ENCODE assay signal across 9 cellular contexts in genomic region chr3:125052671-125053303, GRCh38. TPM values are rescaled to one million over a fixed set of nuclear protein-coding genes. Genes with fewer than 3 reads are reported as not detected.
DNase-seq lines count a peak whose midpoint lies in the region; ATAC-seq and TF ChIP-seq lines count a peak whose summit lies in the region.
"Had no signal": no experiment of that assay in that cellular context is flagged by ENCODE, and none has a peak within 500 bp of the region (broad histone marks: within the 10 kb centered on the region; RNA-seq: fewer than 3 reads in every experiment).

No MANE protein-coding gene starts in this region.

- peaks cover 11% of the 10 kb centered on the region; the same call in 1 of the 2 replicates for H3K36me3 ChIP-seq in BJ (ENCODE audit: control insufficient read depth, insufficient read depth, low read length)
- H3K36me3 ChIP-seq in HEK293 (ENCODE audit: control insufficient read depth in 2 of 2, insufficient read depth in 1 of 2, low read length in 2 of 2), result peaks cover 0 to 13% of the 10 kb centered on the region in 2 experiments; a peak in 1 of 3 replicates
- H3K36me3 ChIP-seq in lower lobe of right lung, result peaks cover 7% of the 10 kb centered on the region
- H3K36me3 ChIP-seq in upper lobe of right lung, result peaks cover 13% of the 10 kb centered on the region

- H3K9me3 ChIP-seq in HEK293 (ENCODE audit: control insufficient read depth, insufficient read depth, low read depth, low read length) (no peaks in the 10 kb centered on the region), lower lobe of right lung (no peaks in the 10 kb centered on the region), upper lobe of right lung (no peaks in the 10 kb centered on the region)

- H3K4me3 ChIP-seq in BJ (ENCODE audit: low read depth, low read length), result peak overlapping the region; percentile 80
- H3K4me3 ChIP-seq in HEK293 (ENCODE audit: low read depth, low read length), result no peak overlapping the region
- H3K4me3 ChIP-seq in lower lobe of right lung, result peak overlapping the region; percentile 82
- peak overlapping the region; percentile 84 for H3K4me3 ChIP-seq in upper lobe of right lung

- POLR2A ChIA-PET in BJ (lab: Charles Lee) (interaction anchor here (0.7 to 1.3 kb wide), 2 partner anchors 59 to 73 kb away, joined by 3 to 4 read pairs; no protein-coding TSS in a partner anchor), HEK293 (lab: Yijun Ruan, JAX) (interaction anchor here (1.1 kb wide), 1 partner anchor 10 kb away, joined by 4 read pairs; no protein-coding TSS in a partner anchor)

- H3K4me1 ChIP-seq in HEK293 (ENCODE audit: control insufficient read depth, insufficient read depth, low read length), result peaks cover 16% of the 10 kb centered on the region
- peaks cover 79% of the 10 kb centered on the region for H3K4me1 ChIP-seq in lower lobe of right lung
- peaks cover 68% of the 10 kb centered on the region for H3K4me1 ChIP-seq in upper lobe of right lung

- H3K27me3 ChIP-seq in BJ (ENCODE audit: control insufficient read depth, insufficient read depth, low read length) (no peaks in the 10 kb centered on the region), lower lobe of right lung (ENCODE audit: low read depth) (no peaks in the 10 kb centered on the region), upper lobe of right lung (no peaks in the 10 kb centered on the region)

- peak overlapping the region; percentile 10; the same call in 1 of the 2 replicates for H3K27ac ChIP-seq in HEK293 (ENCODE audit: extremely low read depth, low read depth, low read length)
- peak overlapping the region; percentile 76 for H3K27ac ChIP-seq in angular gyrus (ENCODE audit: low read depth, low read length)
- peak overlapping the region; percentile 88 for H3K27ac ChIP-seq in lower lobe of right lung
- peak overlapping the region; percentile 89 for H3K27ac ChIP-seq in upper lobe of right lung
- H3K27ac ChIP-seq: KMS-11 had no signal

- DNase-seq in BJ (ENCODE audit: low read depth) (peak; percentile 71), lower lobe of right lung (no peak), upper lobe of right lung (no peak), HUDEP-2 (lab: John Stamatoyannopoulos, UW; ENCODE audit: unreplicated experiment in 76 of 76) (no peak), NOMO-1 treated with DMSO at 0.1 percent for 48 hours (lab: John Stamatoyannopoulos, UW; ENCODE audit: unreplicated experiment) (no peak)

- CTCF ChIA-PET in BJ (lab: Yijun Ruan, JAX) (interaction anchor here (1.0 to 1.2 kb wide), 3 partner anchors 13 to 142 kb away, joined by 3 read pairs; no protein-coding TSS in a partner anchor), HEK293 (lab: Yijun Ruan, JAX) (no interaction called here)

- TF ChIP-seq CTCF in BJ (IDR thresholded peaks at IDR 0.05; ENCODE audit: insufficient read depth, low read depth, low read length), result no peak
- no peak for TF ChIP-seq CTCF in HEK293 (tag by site-specific recombination; IDR thresholded peaks at IDR 0.05)
- TF ChIP-seq CTCF in lower lobe of right lung (IDR thresholded peaks at IDR 0.05), result no peak
- TF ChIP-seq CTCF in upper lobe of right lung (IDR thresholded peaks at IDR 0.05), result no peak

- ATAC-seq in lower lobe of right lung, result no peak
- ATAC-seq in upper lobe of right lung, result no peak
- no peak for ATAC-seq in GM21717 (IDR thresholded peaks at IDR 0.05; ENCODE audit: unreplicated experiment)

- intact Hi-C loops in lower lobe of right lung (cut with DNase I), result no loop called here
- intact Hi-C loops in upper lobe of right lung (cut with DNase I), result loop anchor here (10.0 kb wide), 1 partner anchor 92 kb away; no protein-coding TSS in a partner anchor

TF ChIP-seq in HEK293, 187 proteins besides CTCF, POLR2A, EP300 and RAD21 (continues in another document):
- peak; percentile 85 for TF ChIP-seq ZNF341 (tag by site-specific recombination; IDR thresholded peaks at IDR 0.05; ENCODE audit: low read depth)
- no peak for TF ChIP-seq ZSCAN4 (tag by site-specific recombination; IDR thresholded peaks at IDR 0.05)
- no peak for TF ChIP-seq ZSCAN5A (tag by site-specific recombination; IDR thresholded peaks at IDR 0.05)
- no peak for TF ChIP-seq ZNF221 (tag by site-specific recombination; IDR thresholded peaks at IDR 0.05; ENCODE audit: borderline replicate concordance)
- peak; percentile 54 for TF ChIP-seq ZIC2 (tag by site-specific recombination; IDR thresholded peaks at IDR 0.05)
- TF ChIP-seq, protein P1, sequence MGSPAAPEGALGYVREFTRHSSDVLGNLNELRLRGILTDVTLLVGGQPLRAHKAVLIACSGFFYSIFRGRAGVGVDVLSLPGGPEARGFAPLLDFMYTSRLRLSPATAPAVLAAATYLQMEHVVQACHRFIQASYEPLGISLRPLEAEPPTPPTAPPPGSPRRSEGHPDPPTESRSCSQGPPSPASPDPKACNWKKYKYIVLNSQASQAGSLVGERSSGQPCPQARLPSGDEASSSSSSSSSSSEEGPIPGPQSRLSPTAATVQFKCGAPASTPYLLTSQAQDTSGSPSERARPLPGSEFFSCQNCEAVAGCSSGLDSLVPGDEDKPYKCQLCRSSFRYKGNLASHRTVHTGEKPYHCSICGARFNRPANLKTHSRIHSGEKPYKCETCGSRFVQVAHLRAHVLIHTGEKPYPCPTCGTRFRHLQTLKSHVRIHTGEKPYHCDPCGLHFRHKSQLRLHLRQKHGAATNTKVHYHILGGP (tag by site-specific recombination; IDR thresholded peaks at IDR 0.05), result no peak
- 0 out of 2 replicates have a peak, but pooled peaks have one; percentile 26 for TF ChIP-seq ZNF600 (tag by site-specific recombination; IDR thresholded peaks at IDR 0.05)
- no peak for TF ChIP-seq ZNF521 (tag by site-specific recombination; IDR thresholded peaks at IDR 0.05)
- TF ChIP-seq, protein P2, sequence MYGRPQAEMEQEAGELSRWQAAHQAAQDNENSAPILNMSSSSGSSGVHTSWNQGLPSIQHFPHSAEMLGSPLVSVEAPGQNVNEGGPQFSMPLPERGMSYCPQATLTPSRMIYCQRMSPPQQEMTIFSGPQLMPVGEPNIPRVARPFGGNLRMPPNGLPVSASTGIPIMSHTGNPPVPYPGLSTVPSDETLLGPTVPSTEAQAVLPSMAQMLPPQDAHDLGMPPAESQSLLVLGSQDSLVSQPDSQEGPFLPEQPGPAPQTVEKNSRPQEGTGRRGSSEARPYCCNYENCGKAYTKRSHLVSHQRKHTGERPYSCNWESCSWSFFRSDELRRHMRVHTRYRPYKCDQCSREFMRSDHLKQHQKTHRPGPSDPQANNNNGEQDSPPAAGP (tag by site-specific recombination; IDR thresholded peaks at IDR 0.05), result peak; percentile 91
- no peak for TF ChIP-seq ZNF561 (tag by site-specific recombination; IDR thresholded peaks at IDR 0.05; ENCODE audit: borderline replicate concordance)
- TF ChIP-seq ZFP69B (tag by site-specific recombination; IDR thresholded peaks at IDR 0.05), result no peak
- TF ChIP-seq KLF7 (tag by site-specific recombination; IDR thresholded peaks at IDR 0.05; ENCODE audit: borderline replicate concordance), result no peak
- no peak for TF ChIP-seq ZBTB8A (tag by site-specific recombination; IDR thresholded peaks at IDR 0.05)
- TF ChIP-seq ZNF184 (tag by site-specific recombination; IDR thresholded peaks at IDR 0.05), result no peak
- peak; percentile 49; the same call in 1 of the 2 replicates for TF ChIP-seq ZNF629 (tag by site-specific recombination; IDR thresholded peaks at IDR 0.05)
- no peak for TF ChIP-seq BCL11B (tag by site-specific recombination; IDR thresholded peaks at IDR 0.05; ENCODE audit: low read depth)
- TF ChIP-seq, protein P3, sequence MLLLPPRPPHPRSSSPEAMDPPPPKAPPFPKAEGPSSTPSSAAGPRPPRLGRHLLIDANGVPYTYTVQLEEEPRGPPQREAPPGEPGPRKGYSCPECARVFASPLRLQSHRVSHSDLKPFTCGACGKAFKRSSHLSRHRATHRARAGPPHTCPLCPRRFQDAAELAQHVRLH (tag by site-specific recombination; IDR thresholded peaks at IDR 0.05), result no peak
- TF ChIP-seq REPIN1 (tag by site-specific recombination; IDR thresholded peaks at IDR 0.05; ENCODE audit: low read depth), result no peak

RNA-seq across cellular contexts. Expression of gene HEG1, which starts 3.0 kb away (rescaled TPM):
- 83.4 and 94.7 TPM in 2 replicates for polyA plus RNA-seq in BJ (2011; rRNA removed)
- 121 and 208 TPM in 2 replicates for polyA minus RNA-seq in BJ (2011; rRNA and poly(A)+ RNA removed)
- total RNA-seq in lower lobe of right lung (157 TPM), upper lobe of right lung (234 TPM)

Comparison
In these comparisons a context has a peak if more than half of its experiments do, and no peak if none do; other contexts are left out.
1. H3K27ac ChIP-seq: peak in every context shown above with its lines; median percentile 89 in upper lobe of right lung; 88 in lower lobe of right lung; 76 in angular gyrus; 10 in HEK293.